22 cellular contexts compared by ENCODE assay signal in the genomic region with DNA sequence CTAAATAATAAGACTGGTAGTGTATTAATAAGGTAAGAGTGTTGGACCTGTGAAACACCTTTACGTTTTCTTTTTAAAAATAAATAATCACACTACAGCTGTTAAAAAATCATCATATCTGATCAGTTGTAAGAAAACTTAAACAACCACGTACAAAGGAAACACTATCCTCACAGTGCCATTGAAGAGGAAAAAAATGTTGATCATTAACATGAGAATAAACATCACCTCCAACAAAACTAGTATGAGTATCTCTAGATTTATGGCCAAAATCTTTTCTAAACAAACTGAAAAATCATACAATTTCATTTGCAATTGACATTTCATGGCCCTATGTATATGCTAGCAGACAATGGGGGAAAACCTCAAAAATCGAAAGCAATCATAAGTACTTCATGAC. TPM values are rescaled to one million over a fixed set of nuclear protein-coding genes. Genes with fewer than 3 reads are reported as not detected.
DNase-seq lines count a peak whose midpoint lies in the region; ATAC-seq, FAIRE-seq and TF ChIP-seq lines count a peak whose summit lies in the region.
"Had no signal": no experiment of that assay in that cellular context is flagged by ENCODE, and none has a peak within 500 bp of the region (broad histone marks: within the 10 kb centered on the region; RNA-seq: fewer than 3 reads in every experiment).

No MANE protein-coding gene starts in this region.

- intact Hi-C loops in mucosa of descending colon (cut with DNase I, micrococcal nuclease) = no loop called here
- intact Hi-C loops in kidney (cut with DNase I) = no loop called here

- H3K4me1 ChIP-seq in mucosa of descending colon (ENCODE audit: low read depth) (peaks cover 13% of the 10 kb centered on the region), kidney (ENCODE audit: control insufficient read depth in 1 of 2, insufficient read depth in 1 of 2, low read depth in 1 of 2, low read length in 2 of 2) (no peaks in the 10 kb centered on the region)
- H3K4me1 ChIP-seq: Peyer's patch, SJCRH30 had no signal

- no peaks in the 10 kb centered on the region for H3K4me1 Mint-ChIP-seq in activated naive CD4-positive, alpha-beta T cell treated with anti-CD3 and anti-CD28 coated beads, Interleukin-2, amount 10 ng/mL, durations not matched to agents 7 days and 5 days
- H3K4me1 Mint-ChIP-seq: T-cell had no signal

- CTCF ChIA-PET in activated naive CD4-positive, alpha-beta T cell treated with anti-CD3 and anti-CD28 coated beads, Interleukin-2, amount 10 ng/mL, durations not matched to agents 7 days and 5 days (lab: Charles Lee) = no interaction called here

- H3K27me3 Mint-ChIP-seq in activated naive CD4-positive, alpha-beta T cell treated with anti-CD3 and anti-CD28 coated beads, Interleukin-2, amount 10 ng/mL, durations not matched to agents 7 days and 5 days = no peaks in the 10 kb centered on the region
- H3K27me3 Mint-ChIP-seq: T-cell had no signal

- no peaks in the 10 kb centered on the region for H3K36me3 Mint-ChIP-seq in activated naive CD4-positive, alpha-beta T cell treated with anti-CD3 and anti-CD28 coated beads, Interleukin-2, amount 10 ng/mL, durations not matched to agents 7 days and 5 days
- H3K36me3 Mint-ChIP-seq: CD8-positive, alpha-beta T cell; T-cell had no signal

- DNase-seq in NCI-H1092 treated with DMSO at 0.1 percent for 48 hours (lab: John Stamatoyannopoulos, UW) (peak; percentile 2), NCI-H1092 (lab: John Stamatoyannopoulos, UW) (no peak), D721Med (ENCODE audit: insufficient read length, low spot score) (no peak), NCI-H748 treated with DMSO at 0.1 percent for 48 hours (lab: John Stamatoyannopoulos, UW) (peak; percentile 74), mucosa of descending colon (no peak), kidney (no peak), NCI-H510A (lab: John Stamatoyannopoulos, UW) (no peak)
- DNase-seq in activated naive CD4-positive, alpha-beta T cell treated with anti-CD3 and anti-CD28 coated beads, Interleukin-2, amount 10 ng/mL, durations not matched to agents 7 days and 5 days = no peak
- DNase-seq: 8988T; AML-193; C1 segment of cervical spinal cord; Calu3; CD8-positive, alpha-beta T cell; DMS79 treated with DMSO at 0.1 percent for 48 hours; Karpas-422; NCI-H2029 treated with DMSO at 0.1 percent for 48 hours; Peyer's patch; SJCRH30; T-cell had no signal

- no peak overlapping the region for H3K4me3 ChIP-seq in mucosa of descending colon
- H3K4me3 ChIP-seq in kidney (ENCODE audit: low read length in 2 of 2) = no peak overlapping the region
- H3K4me3 ChIP-seq: Peyer's patch, SJCRH30 had no signal

- peaks cover 3% of the 10 kb centered on the region for H3K9me3 Mint-ChIP-seq in activated naive CD4-positive, alpha-beta T cell treated with anti-CD3 and anti-CD28 coated beads, Interleukin-2, amount 10 ng/mL, durations not matched to agents 7 days and 5 days

- H3K36me3 ChIP-seq in mucosa of descending colon (ENCODE audit: low read depth) (no peaks in the 10 kb centered on the region), kidney (ENCODE audit: control insufficient read depth in 1 of 2, insufficient read depth in 2 of 2, low read length in 2 of 2) (no peaks in the 10 kb centered on the region)
- H3K36me3 ChIP-seq: Peyer's patch, SJCRH30 had no signal

- H3K27ac ChIP-seq in kidney (ENCODE audit: low read depth in 2 of 2, low read length in 2 of 2) = no peak overlapping the region
- H3K27ac ChIP-seq: Peyer's patch, SJCRH30 had no signal

- no peak overlapping the region for H3K27ac Mint-ChIP-seq in activated naive CD4-positive, alpha-beta T cell treated with anti-CD3 and anti-CD28 coated beads, Interleukin-2, amount 10 ng/mL, durations not matched to agents 7 days and 5 days
- H3K27ac Mint-ChIP-seq: CD8-positive, alpha-beta T cell; T-cell had no signal

- no peak overlapping the region for H3K4me3 Mint-ChIP-seq in activated naive CD4-positive, alpha-beta T cell treated with anti-CD3 and anti-CD28 coated beads, Interleukin-2, amount 10 ng/mL, durations not matched to agents 7 days and 5 days
- H3K4me3 Mint-ChIP-seq: CD8-positive, alpha-beta T cell; T-cell had no signal

- no peak overlapping the region for H3K9ac ChIP-seq in kidney (ENCODE audit: low read length in 2 of 2)

- no peak for TF ChIP-seq CTCF in D721Med (IDR thresholded peaks at IDR 0.05; ENCODE audit: insufficient read depth, missing control alignments)
- no peak for TF ChIP-seq CTCF in mucosa of descending colon (IDR thresholded peaks at IDR 0.05)
- no peak for TF ChIP-seq CTCF in kidney (IDR thresholded peaks at IDR 0.05; ENCODE audit: borderline replicate concordance, extremely low read depth, insufficient read depth)

- ATAC-seq in mucosa of descending colon = peak; percentile 57
- ATAC-seq: CD8-positive, alpha-beta T cell; T-cell had no signal

- FAIRE-seq in D721Med (lab: Jason Lieb, UNC) (peak; percentile 21), kidney (lab: Jason Lieb, UNC) (no peak)
- FAIRE-seq: H54 had no signal

- H3K9me3 ChIP-seq in mucosa of descending colon (no peaks in the 10 kb centered on the region), kidney (ENCODE audit: control insufficient read depth in 1 of 2, low read length in 2 of 2) (no peaks in the 10 kb centered on the region)
- H3K9me3 ChIP-seq: Peyer's patch, SJCRH30 had no signal

RNA-seq across cellular contexts. Expression of a gene that starts 0.6 kb away (rescaled TPM):
- total RNA-seq in mucosa of descending colon (under 1 TPM; 0.16 to 0.61 (median 0.60) TPM), kidney (not detected)
- not detected for polyA plus RNA-seq in kidney (ENCODE audit: insufficient read depth, low read depth, low replicate concordance)
- total RNA-seq: Calu3; CD8-positive, alpha-beta T cell; OCI-LY7; SJCRH30; T-cell had no signal
- polyA plus RNA-seq: AG04450 had no signal

Comparison
In these comparisons a context has a peak if more than half of its experiments do, and no peak if none do; other contexts are left out.
1. DNase-seq: peak in NCI-H1092 treated with DMSO at 0.1 percent for 48 hours (single experiment) and NCI-H748 treated with DMSO at 0.1 percent for 48 hours (single experiment); none in NCI-H1092 (single experiment), D721Med (single experiment), mucosa of descending colon (0 of 3), kidney (single experiment), NCI-H510A (single experiment) and activated naive CD4-positive, alpha-beta T cell treated with anti-CD3 and anti-CD28 coated beads, Interleukin-2, amount 10 ng/mL, durations not matched to agents 7 days and 5 days (single experiment).